8 cellular contexts compared by ENCODE assay signal in the genomic region with DNA sequence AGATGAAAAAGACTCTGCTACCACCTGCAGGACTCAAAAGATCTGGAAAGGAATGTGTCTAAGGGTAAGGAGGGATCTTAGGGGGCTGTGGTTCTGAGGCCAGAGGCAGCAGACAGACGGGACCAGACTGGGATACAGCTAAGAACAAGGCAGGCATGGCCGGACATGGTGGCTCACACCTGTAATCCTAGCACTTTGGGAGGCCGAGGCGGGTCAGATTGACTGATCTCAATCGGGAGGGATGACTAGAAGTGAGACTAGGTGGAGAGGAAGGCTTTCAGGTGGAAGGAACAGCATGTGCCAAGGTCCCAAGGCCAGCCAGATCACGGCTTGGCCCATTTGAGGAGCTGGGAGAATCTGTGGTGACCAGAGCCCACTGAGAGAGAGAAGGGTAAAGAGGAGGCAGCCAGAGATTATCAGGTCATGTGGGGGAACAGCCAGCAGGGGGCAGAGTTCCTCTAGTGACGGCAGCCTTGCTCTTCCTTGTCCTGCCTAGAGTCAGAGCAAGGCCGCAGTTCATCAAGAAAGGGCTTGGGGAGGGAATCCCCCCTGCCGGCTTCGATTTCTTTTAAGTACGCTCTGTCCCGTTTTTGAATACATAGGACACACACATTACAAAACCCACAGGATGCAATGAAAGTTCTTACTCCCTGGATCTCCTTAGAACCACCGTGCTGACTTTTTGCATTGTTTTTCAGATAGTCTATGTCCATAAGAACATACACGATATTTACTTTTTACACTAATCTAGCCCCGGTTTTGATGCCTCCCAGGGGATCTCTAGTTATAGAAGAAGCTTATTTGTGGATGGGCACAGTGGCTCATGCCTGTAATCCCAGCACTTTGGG. TPM values are rescaled to one million over a fixed set of nuclear protein-coding genes. Genes with fewer than 3 reads are reported as not detected.
DNase-seq lines count a peak whose midpoint lies in the region; ATAC-seq and TF ChIP-seq lines count a peak whose summit lies in the region.

No MANE protein-coding gene starts in this region.

- peaks cover 9% of the 10 kb centered on the region for H3K27me3 ChIP-seq in left ventricle myocardium inferior (ENCODE audit: low read depth)

- H3K4me1 ChIP-seq in left ventricle myocardium inferior = peaks cover 64% of the 10 kb centered on the region

- intact Hi-C loops in left ventricle myocardium inferior (cut with micrococcal nuclease) = loop anchor here (2.0 kb wide), 1 partner anchor 78 kb away; the partner anchor contains the start of gene WDR38

- no peaks in the 10 kb centered on the region for H3K36me3 ChIP-seq in left ventricle myocardium inferior

- H3K9me3 ChIP-seq in left ventricle myocardium inferior (replicated peaks) = no peaks in the 10 kb centered on the region

- H3K4me3 ChIP-seq in left ventricle myocardium inferior = no peak overlapping the region

- no peak overlapping the region for H3K27ac ChIP-seq in 22Rv1
- H3K27ac ChIP-seq in left ventricle myocardium inferior (replicated peaks) = peak overlapping the region; percentile 12

- DNase-seq in GM13976 (ENCODE audit: low spot score) (peak; percentile 88), NCI-H1092 treated with DMSO at 0.1 percent for 48 hours (lab: John Stamatoyannopoulos, UW) (peak; percentile 75), T follicular helper cell (ENCODE audit: low read depth) (peak; percentile 74), left ventricle myocardium inferior (peak; percentile 87), retina (peak; percentile 91)
- DNase-seq in activated naive CD8-positive, alpha-beta T cell treated with anti-CD3 and anti-CD28 coated beads, Interleukin-2, amount 50 U/mL, for 16 hours (ENCODE audit: low read depth, low spot score) = peak; percentile 68

- no peak for ATAC-seq in GM18517 (IDR thresholded peaks at IDR 0.05; ENCODE audit: unreplicated experiment)

- in situ Hi-C loops in GM13976 (cut with MboI; ENCODE audit: low sequenced_read_pairs, unreplicated experiment) = loop anchor here (5.0 kb wide), 1 partner anchor 73 kb away; no protein-coding TSS in a partner anchor

- TF ChIP-seq CTCF in 22Rv1 (IDR thresholded peaks at IDR 0.05) = peak; percentile 89
- TF ChIP-seq CTCF in GM13976 (IDR thresholded peaks at IDR 0.05; ENCODE audit: borderline replicate concordance, control extremely low read depth, extremely low read depth, insufficient read depth, missing control alignments) = peak; percentile 74
- peak; percentile 86 for TF ChIP-seq CTCF in left ventricle myocardium inferior (IDR thresholded peaks at IDR 0.05; ENCODE audit: borderline replicate concordance)

RNA-seq across cellular contexts. Expression of gene OLFML2A, which starts 2.6 kb away (rescaled TPM):
- total RNA-seq in left ventricle myocardium inferior = 41.1 TPM

RNA-seq across cellular contexts. Expression of gene NR6A1, which starts 3.2 kb away (rescaled TPM):
- 1.0 TPM for total RNA-seq in left ventricle myocardium inferior
